In genomic region chr1:156963621-156964020, GRCh38 we compare ENCODE assay signal across 9 cellular contexts. TPM values are rescaled to one million over a fixed set of nuclear protein-coding genes. Genes with fewer than 3 reads are reported as not detected.
DNase-seq lines count a peak whose midpoint lies in the region; ATAC-seq and TF ChIP-seq lines count a peak whose summit lies in the region.
"Had no signal": no experiment of that assay in that cellular context is flagged by ENCODE, and none has a peak within 500 bp of the region (broad histone marks: within the 10 kb centered on the region; RNA-seq: fewer than 3 reads in every experiment).

No MANE protein-coding gene starts in this region.

- H3K9me3 ChIP-seq in left lung: no peaks in the 10 kb centered on the region

- DNase-seq in Right ventricle myocardium superior: no peak
- DNase-seq in cardiac septum (ENCODE audit: low spot score): no peak
- peak; percentile 8 for DNase-seq in activated T-cell treated with anti-CD3 and anti-CD28 coated beads for 4 hours
- DNase-seq in left lung: peak in 1 of 2 donors; percentile 63
- DNase-seq in NCI-H524 treated with DMSO at 0.1 percent for 48 hours (lab: John Stamatoyannopoulos, UW): no peak
- DNase-seq in NCI-H1105 (lab: John Stamatoyannopoulos, UW): no peak

- peak; percentile 53 for ATAC-seq in Right ventricle myocardium superior (ENCODE audit: poor library complexity)
- peak; percentile 79 for ATAC-seq in left lung
- no peak for ATAC-seq in HG03097 (IDR thresholded peaks at IDR 0.05; ENCODE audit: low FRiP score, unreplicated experiment)
- ATAC-seq in HG03025 (IDR thresholded peaks at IDR 0.05; ENCODE audit: low FRiP score, unreplicated experiment): no peak

- peaks cover 0 to 22% of the 10 kb centered on the region in 2 donors for H3K4me1 ChIP-seq in left lung

- no peaks in the 10 kb centered on the region for H3K27me3 ChIP-seq in left lung

- H3K27ac ChIP-seq in left lung: peak overlapping the region; percentile 33 to 77

- intact Hi-C loops in Right ventricle myocardium superior (cut with DNase I): no loop called here
- intact Hi-C loops in cardiac septum (cut with DNase I): no loop called here
- intact Hi-C loops in left lung (cut with DNase I): no loop called here

- no peak for TF ChIP-seq CTCF in left lung (IDR thresholded peaks at IDR 0.05)

- H3K4me3 ChIP-seq in left lung: peak overlapping the region in 1 of 2 donors; percentile 37

- H3K36me3 ChIP-seq in left lung: peaks cover 0 to 59% of the 10 kb centered on the region in 2 donors

RNA-seq across cellular contexts. Expression of gene LRRC71, which starts 43.2 kb away (rescaled TPM):
- total RNA-seq in Right ventricle myocardium superior (not detected), cardiac septum (not detected), left lung (1 to 10 TPM in 1 of 2 donors, under 1 TPM in 1; 0.38 to 3.5 TPM)
- total RNA-seq: bronchial epithelial cell had no signal

Comparison
In these comparisons a context has a peak if more than half of its experiments do, and no peak if none do; other contexts are left out.
1. ATAC-seq: peak in Right ventricle myocardium superior (single experiment) and left lung (single experiment); none in HG03097 (single experiment) and HG03025 (single experiment).